31 cellular contexts compared by ENCODE assay signal in the genomic region with DNA sequence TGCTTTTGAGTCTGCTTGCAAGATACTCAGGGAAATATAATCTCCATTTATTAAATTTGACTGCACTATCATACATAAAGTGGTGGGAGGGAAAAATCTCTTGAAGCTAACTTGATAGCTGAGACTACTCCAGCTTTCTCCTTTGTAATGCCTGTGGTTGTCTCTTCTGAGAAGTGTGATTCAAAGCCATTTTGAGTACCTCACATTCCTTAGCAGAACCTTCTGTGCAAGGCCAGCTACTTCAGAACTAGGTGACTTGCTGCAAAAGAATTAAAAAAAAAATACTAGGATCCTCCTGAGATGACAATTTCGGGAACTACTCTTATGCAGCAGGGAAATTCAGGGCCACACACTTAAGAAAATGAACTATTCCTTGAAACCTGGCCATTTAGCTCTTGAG.
A peak's percentile ranks its signal among the peaks of the same experiment; 100 is the strongest.
DNase-seq lines count a peak whose midpoint lies in the region; ATAC-seq, FAIRE-seq and TF ChIP-seq lines count a peak whose summit lies in the region.
"Had no signal": no experiment of that assay in that cellular context is flagged by ENCODE, and none has a peak within 500 bp of the region (broad histone marks: within the 10 kb centered on the region; RNA-seq: fewer than 3 reads in every experiment).

No MANE protein-coding gene starts in this region.

- no peak overlapping the region for H3K14ac ChIP-seq in IMR-90 (replicated peaks; ENCODE audit: low read depth, low read length)

- H3K4me1 ChIP-seq in ACC112 (ENCODE audit: control insufficient read depth, insufficient read depth, low read length, unreplicated experiment) = peaks cover 8% of the 10 kb centered on the region
- peaks cover 2% of the 10 kb centered on the region for H3K4me1 ChIP-seq in IMR-90 (ENCODE audit: control insufficient read depth, insufficient read depth, low read length)
- H3K4me1 ChIP-seq in astrocyte (ENCODE audit: insufficient read depth, low read length) = no peaks in the 10 kb centered on the region
- no peaks in the 10 kb centered on the region for H3K4me1 ChIP-seq in mesendoderm (ENCODE audit: control insufficient read depth, low read depth, low read length)
- no peaks in the 10 kb centered on the region for H3K4me1 ChIP-seq in right atrium auricular region
- H3K4me1 ChIP-seq: colonic mucosa, Peyer's patch had no signal

- ATAC-seq in IMR-90 (ENCODE audit: low read depth) (no peak), GM19395 (IDR thresholded peaks at IDR 0.05; ENCODE audit: unreplicated experiment) (no peak)
- ATAC-seq: activated naive CD4-positive, alpha-beta T cell treated with anti-CD3 and anti-CD28 coated beads, Interleukin-2, amount 50 U/mL, for 72 hours; natural killer cell treated with Interleukin-12 subunit alpha and Interleukin-12 subunit beta and Interleukin-15 and Interleukin-18, amount 100 ng/mL, for 72 hours had no signal

- no peak overlapping the region for H3K23ac ChIP-seq in IMR-90 (ENCODE audit: low read depth, low read length)
- H3K23ac ChIP-seq in mesendoderm (ENCODE audit: low read length) = no peak overlapping the region

- WGBS in IMR-90 (ENCODE audit: extremely low coverage in 2 of 2, insufficient read length in 1 of 2), 2 experiments = no CpG with 5 or more reads among the region's 1 CpG
- no CpG with 5 or more reads among the region's 1 CpG for WGBS in mesendoderm (ENCODE audit: extremely low coverage, insufficient coverage, low lambda C conversion rate)

- no peak overlapping the region for H2BK120ac ChIP-seq in IMR-90 (ENCODE audit: low read depth, low read length)
- H2BK120ac ChIP-seq in mesendoderm (ENCODE audit: low read depth, low read length) = no peak overlapping the region

- H3K4me3 ChIP-seq in ACC112 (ENCODE audit: low read depth, low read length) = no peak overlapping the region
- H3K4me3 ChIP-seq in IMR-90 (ENCODE audit: insufficient read depth, low read depth, low read length) = no peak overlapping the region
- H3K4me3 ChIP-seq in astrocyte (ENCODE audit: insufficient read depth, low read depth, low read length) = no peak overlapping the region
- no peak overlapping the region for H3K4me3 ChIP-seq in mesendoderm (ENCODE audit: low read length)
- no peak overlapping the region for H3K4me3 ChIP-seq in right atrium auricular region
- H3K4me3 ChIP-seq: cardiac muscle cell, colonic mucosa, GM12878, Peyer's patch, skin epidermis had no signal

- TF ChIP-seq RAD21 in IMR-90 (IDR thresholded peaks at IDR 0.05; ENCODE audit: low read length) = no peak

- intact Hi-C loops in IMR-90 (cut with micrococcal nuclease) = loop anchor here (1.0 to 10.0 kb wide), 2 partner anchors 351 to 458 kb away; no protein-coding TSS in a partner anchor

- DNase-seq in IMR-90 (peak; percentile 24), astrocyte (ENCODE audit: low read depth) (peak; percentile 76), mesendoderm (peak; percentile 47), DMS53 (lab: John Stamatoyannopoulos, UW) (no peak), right atrium auricular region (ENCODE audit: low spot score) (no peak), osteocyte (ENCODE audit: extremely low spot score, unreplicated experiment) (no peak)
- DNase-seq: activated CD4-positive, alpha-beta T cell treated with anti-CD3 and anti-CD28 coated beads for 4 hours; activated CD8-positive, alpha-beta memory T cell treated with anti-CD3 and anti-CD28 coated beads for 24 hours; activated T-cell treated with anti-CD3 and anti-CD28 coated beads for 4 hours; anterior cingulate cortex; colonic mucosa; effector memory CD4-positive, alpha-beta T cell; glutamatergic neuron; kidney; NCI-H146; NCI-H2107; NCI-H748 treated with DMSO at 0.1 percent for 48 hours; Peyer's patch; SHP77 treated with DMSO at 0.1 percent for 48 hours; stimulated activated naive CD4-positive, alpha-beta T cell treated with Interleukin-2 at 50 U/mL for 16 hours had no signal

- no peaks in the 10 kb centered on the region for H3K36me3 ChIP-seq in ACC112 (ENCODE audit: insufficient read depth, low read length)
- H3K36me3 ChIP-seq in IMR-90 (ENCODE audit: control insufficient read depth, insufficient read depth, low read length) = no peaks in the 10 kb centered on the region
- no peaks in the 10 kb centered on the region for H3K36me3 ChIP-seq in astrocyte (ENCODE audit: insufficient read depth, low read length)
- no peaks in the 10 kb centered on the region for H3K36me3 ChIP-seq in mesendoderm (ENCODE audit: control insufficient read depth, insufficient read depth, low read length)
- no peaks in the 10 kb centered on the region for H3K36me3 ChIP-seq in right atrium auricular region
- H3K36me3 ChIP-seq: cardiac muscle cell, colonic mucosa, Peyer's patch had no signal

- H3K4me1 Mint-ChIP-seq in astrocyte (ENCODE audit: low read depth, unreplicated experiment) (peaks cover 10% of the 10 kb centered on the region), osteocyte (ENCODE audit: unreplicated experiment) (peaks cover 2% of the 10 kb centered on the region)

- H2BK15ac ChIP-seq in IMR-90 (ENCODE audit: low read depth, low read length) = no peak overlapping the region
- H2BK15ac ChIP-seq in mesendoderm (replicated peaks; ENCODE audit: low read depth) = peak overlapping the region; percentile 57

- POLR2A ChIA-PET in IMR-90 (lab: Charles Lee; ENCODE audit: unreplicated experiment) = no interaction called here

- H3K4me3 Mint-ChIP-seq in astrocyte (ENCODE audit: unreplicated experiment) (no peak overlapping the region), osteocyte (ENCODE audit: unreplicated experiment) (no peak overlapping the region)
- H3K4me3 Mint-ChIP-seq: natural killer cell treated with Interleukin-12 subunit alpha and Interleukin-12 subunit beta and Interleukin-15 and Interleukin-18, amount 100 ng/mL, for 72 hours; T-helper 2 cell treated with Interferon-gamma antibody and Interleukin-4, amounts not matched to agents 5 μg/mL and 100 μg/mL, for 36 hours had no signal

- H2AK5ac ChIP-seq in IMR-90 (ENCODE audit: low read depth, low read length) (no peak overlapping the region), mesendoderm (ENCODE audit: low read length) (no peak overlapping the region)

- H4K5ac ChIP-seq in IMR-90 (ENCODE audit: low read depth, low read length) (no peak overlapping the region), mesendoderm (ENCODE audit: low read length) (no peak overlapping the region)

- BruUV-seq in IMR-90 (replicated peaks; lab: Mats Ljungman, UMichigan) = no TSS peak

- CTCF ChIA-PET in IMR-90 (lab: Yijun Ruan, JAX) = interaction anchor here (0.6 to 1.8 kb wide), 4 partner anchors 29 to 790 kb away, joined by 3 to 6 read pairs (median 4); no protein-coding TSS in a partner anchor

- TF ChIP-seq POLR2A in IMR-90 (IDR thresholded peaks at IDR 0.05; ENCODE audit: low read depth, low read length) = no peak

- H4K20me1 ChIP-seq in IMR-90 (ENCODE audit: insufficient read depth, low read length) (no peaks in the 10 kb centered on the region), astrocyte (ENCODE audit: insufficient read depth, low read length) (no peaks in the 10 kb centered on the region)

- no peak for FAIRE-seq in astrocyte (lab: Jason Lieb, UNC)
- FAIRE-seq: GM12878, kidney, urothelium cell line had no signal

- H2AK9ac ChIP-seq in IMR-90 (replicated peaks; ENCODE audit: low read depth, low read length, poor library complexity) = no peak overlapping the region

- H3K4me2 ChIP-seq in IMR-90 (ENCODE audit: low read depth, low read length) (no peak overlapping the region), astrocyte (ENCODE audit: low read length) (no peak overlapping the region), mesendoderm (ENCODE audit: low read length) (no peak overlapping the region)

- H3K9me3 Mint-ChIP-seq in astrocyte (ENCODE audit: unreplicated experiment) (peaks cover 3% of the 10 kb centered on the region), osteocyte (ENCODE audit: unreplicated experiment) (no peaks in the 10 kb centered on the region)
- H3K9me3 Mint-ChIP-seq: activated naive CD4-positive, alpha-beta T cell treated with anti-CD3 and anti-CD28 coated beads, Interleukin-2, amount 50 U/mL, for 72 hours; natural killer cell treated with Interleukin-12 subunit alpha and Interleukin-12 subunit beta and Interleukin-15 and Interleukin-18, amount 100 ng/mL, for 72 hours; T-helper 2 cell treated with Interferon-gamma antibody and Interleukin-4, amounts not matched to agents 5 μg/mL and 100 μg/mL, for 36 hours had no signal

- H2BK20ac ChIP-seq in IMR-90 (ENCODE audit: low read depth, low read length) = no peak overlapping the region

- H2AFZ ChIP-seq in ACC112 (ENCODE audit: low read length, unreplicated experiment) (peak overlapping the region; percentile 44), IMR-90 (replicated peaks; ENCODE audit: low read length, poor library complexity) (no peak overlapping the region), astrocyte (ENCODE audit: low read depth, low read length) (no peak overlapping the region)

- H3K9me1 ChIP-seq in IMR-90 (ENCODE audit: insufficient read depth, low read length) = peaks cover under 1% of the 10 kb centered on the region

- in situ Hi-C loops in IMR-90 (cut with MboI; ENCODE audit: low sequenced_read_pairs) = no loop called here

- TF ChIP-seq CTCF in IMR-90 (conservative IDR thresholded peaks at IDR 0.05; ENCODE audit: low read depth, low read length) = no peak
- no peak for TF ChIP-seq CTCF in astrocyte (IDR thresholded peaks at IDR 0.05; ENCODE audit: insufficient read depth, low read depth, low read length)
- no peak for TF ChIP-seq CTCF in right atrium auricular region (IDR thresholded peaks at IDR 0.05)
- no peak for TF ChIP-seq CTCF in osteocyte (IDR thresholded peaks at IDR 0.05)

- no peaks in the 10 kb centered on the region for H3K79me2 ChIP-seq in ACC112 (ENCODE audit: control insufficient read depth, insufficient read depth, low read length, unreplicated experiment)
- no peaks in the 10 kb centered on the region for H3K79me2 ChIP-seq in astrocyte (ENCODE audit: insufficient read depth, low read length)
- no peaks in the 10 kb centered on the region for H3K79me2 ChIP-seq in mesendoderm (ENCODE audit: control insufficient read depth, insufficient read depth, low read length)

- H3K9ac ChIP-seq in IMR-90 (ENCODE audit: low read depth, low read length) = no peak overlapping the region
- no peak overlapping the region for H3K9ac ChIP-seq in astrocyte (ENCODE audit: low read length)
- no peak overlapping the region for H3K9ac ChIP-seq in mesendoderm (ENCODE audit: low read length)

- H3K27me3 ChIP-seq in ACC112 (ENCODE audit: insufficient read depth, low read length) = no peaks in the 10 kb centered on the region
- no peaks in the 10 kb centered on the region for H3K27me3 ChIP-seq in IMR-90 (ENCODE audit: control insufficient read depth, insufficient read depth, low read length)
- H3K27me3 ChIP-seq in astrocyte (ENCODE audit: insufficient read depth, low read length) = no peaks in the 10 kb centered on the region
- H3K27me3 ChIP-seq in mesendoderm (ENCODE audit: insufficient read depth, low read length, poor library complexity) = no peaks in the 10 kb centered on the region
- no peaks in the 10 kb centered on the region for H3K27me3 ChIP-seq in right atrium auricular region
- H3K27me3 ChIP-seq: cardiac muscle cell, colonic mucosa, Peyer's patch had no signal

- H3K9me3 ChIP-seq in IMR-90 (ENCODE audit: control insufficient read depth, insufficient read depth, low read length) (no peaks in the 10 kb centered on the region), astrocyte (ENCODE audit: insufficient read depth, low read depth, low read length) (no peaks in the 10 kb centered on the region), right atrium auricular region (no peaks in the 10 kb centered on the region)
- H3K9me3 ChIP-seq: colonic mucosa, Peyer's patch had no signal

- no peak overlapping the region for H3K56ac ChIP-seq in IMR-90 (ENCODE audit: extremely low read depth, insufficient read depth, low read length)
- H3K56ac ChIP-seq in mesendoderm (ENCODE audit: low read length) = no peak overlapping the region

- H3K36me3 Mint-ChIP-seq in astrocyte (ENCODE audit: low read depth, unreplicated experiment) (no peaks in the 10 kb centered on the region), osteocyte (ENCODE audit: unreplicated experiment) (no peaks in the 10 kb centered on the region)
- H3K36me3 Mint-ChIP-seq: activated naive CD4-positive, alpha-beta T cell treated with anti-CD3 and anti-CD28 coated beads, Interleukin-2, amount 50 U/mL, for 72 hours; CD4-positive, alpha-beta memory T cell; natural killer cell treated with Interleukin-12 subunit alpha and Interleukin-12 subunit beta and Interleukin-15 and Interleukin-18, amount 100 ng/mL, for 72 hours had no signal

- no peak overlapping the region for H3K27ac Mint-ChIP-seq in astrocyte (ENCODE audit: unreplicated experiment)
- no peak overlapping the region for H3K27ac Mint-ChIP-seq in osteocyte (ENCODE audit: unreplicated experiment)
- H3K27ac Mint-ChIP-seq: activated naive CD4-positive, alpha-beta T cell treated with anti-CD3 and anti-CD28 coated beads, Interleukin-2, amount 50 U/mL, for 72 hours; natural killer cell treated with Interleukin-12 subunit alpha and Interleukin-12 subunit beta and Interleukin-15 and Interleukin-18, amount 100 ng/mL, for 72 hours; T-helper 2 cell treated with Interferon-gamma antibody and Interleukin-4, amounts not matched to agents 5 μg/mL and 100 μg/mL, for 36 hours had no signal

- H3K27ac ChIP-seq in ACC112 (ENCODE audit: low read depth, low read length) (no peak overlapping the region), IMR-90 (ENCODE audit: insufficient read depth, low read length) (no peak overlapping the region), astrocyte (ENCODE audit: low read depth, low read length) (no peak overlapping the region), mesendoderm (ENCODE audit: low read depth, low read length) (no peak overlapping the region), right atrium auricular region (no peak overlapping the region)
- H3K27ac ChIP-seq: cardiac muscle cell, colonic mucosa, epithelial cell of prostate, Peyer's patch, skin epidermis had no signal

- dilution Hi-C loops in IMR-90 (cut with HindIII; ENCODE audit: low sequenced_read_pairs, unreplicated experiment) = no loop called here

- H2BK5ac ChIP-seq in IMR-90 (ENCODE audit: low read depth, low read length, poor library complexity, severe bottlenecking) = no peak overlapping the region
- H2BK5ac ChIP-seq in mesendoderm (ENCODE audit: low read length) = no peak overlapping the region

- H3K79me1 ChIP-seq in IMR-90 (ENCODE audit: low read depth in 1 of 2, low read length in 2 of 2) = no peaks in the 10 kb centered on the region
- H3K79me1 ChIP-seq in mesendoderm (ENCODE audit: low read length) = no peaks in the 10 kb centered on the region

- H3K4ac ChIP-seq in IMR-90 (ENCODE audit: low read depth, low read length) (no peak overlapping the region), mesendoderm (ENCODE audit: low read depth, low read length) (no peak overlapping the region)

- no peak overlapping the region for H4K91ac ChIP-seq in IMR-90 (ENCODE audit: insufficient read depth, low read depth, low read length)

- H3K18ac ChIP-seq in IMR-90 (ENCODE audit: low read depth, low read length) (no peak overlapping the region), mesendoderm (ENCODE audit: low read length) (no peak overlapping the region)

- H3K27me3 Mint-ChIP-seq in astrocyte (ENCODE audit: low read depth, unreplicated experiment) (no peaks in the 10 kb centered on the region), osteocyte (ENCODE audit: unreplicated experiment) (no peaks in the 10 kb centered on the region)

- no peak overlapping the region for H4K8ac ChIP-seq in IMR-90 (ENCODE audit: low read depth in 2 of 2, low read length in 2 of 2)
- peak overlapping the region; percentile 28 for H4K8ac ChIP-seq in mesendoderm (ENCODE audit: low read depth, low read length)

Comparison
In these comparisons a context has a peak if more than half of its experiments do, and no peak if none do; other contexts are left out.
1. DNase-seq: peak in IMR-90 (single experiment), astrocyte (single experiment) and mesendoderm (single experiment); none in DMS53 (single experiment), right atrium auricular region (single experiment) and osteocyte (single experiment).